In the genomic region with DNA sequence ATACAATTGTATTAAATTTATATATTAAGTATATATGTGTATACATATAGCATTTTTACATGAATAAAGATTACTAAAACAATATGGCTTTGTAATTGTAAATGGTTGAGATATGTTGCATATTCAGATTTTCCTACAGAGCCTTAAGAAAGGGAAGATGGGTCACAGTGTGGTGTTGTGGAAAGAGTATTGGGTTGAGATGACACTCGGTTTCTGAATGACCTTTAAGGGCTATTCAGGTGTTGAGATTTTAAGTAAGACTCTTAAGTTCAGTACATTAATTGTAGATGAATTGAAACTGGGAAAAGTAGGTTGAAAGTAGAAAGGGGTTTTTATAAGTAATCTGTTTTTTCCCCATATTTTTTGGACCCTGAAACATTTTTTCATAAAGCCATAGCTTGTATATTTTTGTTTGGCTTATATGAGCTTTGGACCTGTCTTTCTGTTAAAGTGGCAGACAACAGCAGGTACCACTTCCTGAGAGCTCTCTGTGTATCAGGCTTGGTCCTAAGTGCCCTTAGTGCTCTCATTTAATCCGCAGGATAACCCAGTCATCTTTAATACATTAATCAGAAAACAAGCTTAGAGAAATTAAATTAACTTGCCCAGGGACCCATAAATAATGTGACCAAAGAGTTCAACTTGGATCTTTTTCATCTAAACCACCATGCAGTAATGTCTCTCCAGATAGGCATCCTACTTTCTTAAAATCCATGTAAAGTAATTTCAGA, we compare ENCODE assay signal across 18 cellular contexts. TPM values are rescaled to one million over a fixed set of nuclear protein-coding genes. Genes with fewer than 3 reads are reported as not detected.
DNase-seq lines count a peak whose midpoint lies in the region; ATAC-seq, FAIRE-seq and TF ChIP-seq lines count a peak whose summit lies in the region.
"Had no signal": no experiment of that assay in that cellular context is flagged by ENCODE, and none has a peak within 500 bp of the region (broad histone marks: within the 10 kb centered on the region; RNA-seq: fewer than 3 reads in every experiment).

No MANE protein-coding gene starts in this region.

- H3K9me3 ChIP-seq in A673 (ENCODE audit: low read depth, low read length, poor library complexity, severe bottlenecking), result no peaks in the 10 kb centered on the region
- H3K9me3 ChIP-seq: SJSA1 had no signal

- TF ChIP-seq CTCF in A673 (conservative IDR thresholded peaks at IDR 0.05; ENCODE audit: low read depth, low read length) (no peak), chondrocyte (IDR thresholded peaks at IDR 0.05) (no peak)

- CTCF ChIA-PET in activated CD4-positive, alpha-beta T cell treated with anti-CD3 and anti-CD28 coated beads for 36 hours (lab: Charles Lee), result interaction anchor here (0.5 to 0.7 kb wide), 2 partner anchors 13 to 26 kb away, joined by 3 to 4 read pairs; no protein-coding TSS in a partner anchor
- CTCF ChIA-PET in activated CD4-positive, alpha-beta T cell treated with anti-CD3 and anti-CD28 coated beads, Interleukin-2, amount 10 ng/mL, durations not matched to agents 7 days and 5 days (lab: Charles Lee), result no interaction called here
- CTCF ChIA-PET in A673 (lab: Charles Lee), result no interaction called here

- no peaks in the 10 kb centered on the region for H3K27me3 Mint-ChIP-seq in activated CD4-positive, alpha-beta T cell treated with anti-CD3 and anti-CD28 coated beads for 36 hours
- H3K27me3 Mint-ChIP-seq in activated CD4-positive, alpha-beta T cell treated with anti-CD3 and anti-CD28 coated beads, Interleukin-2, amount 10 ng/mL, durations not matched to agents 7 days and 5 days, result no peaks in the 10 kb centered on the region
- H3K27me3 Mint-ChIP-seq in chondrocyte (ENCODE audit: low read depth), result no peaks in the 10 kb centered on the region

- peak; percentile 42 for ATAC-seq in activated CD4-positive, alpha-beta T cell treated with anti-CD3 and anti-CD28 coated beads for 36 hours
- ATAC-seq: CD8-positive, alpha-beta T cell; HCT116; PC-3 had no signal

- peaks cover 24% of the 10 kb centered on the region for H3K4me1 Mint-ChIP-seq in activated CD4-positive, alpha-beta T cell treated with anti-CD3 and anti-CD28 coated beads for 36 hours
- no peaks in the 10 kb centered on the region for H3K4me1 Mint-ChIP-seq in activated CD4-positive, alpha-beta T cell treated with anti-CD3 and anti-CD28 coated beads, Interleukin-2, amount 10 ng/mL, durations not matched to agents 7 days and 5 days
- peaks cover 21% of the 10 kb centered on the region for H3K4me1 Mint-ChIP-seq in chondrocyte (ENCODE audit: low read depth)

- H3K36me3 Mint-ChIP-seq in activated CD4-positive, alpha-beta T cell treated with anti-CD3 and anti-CD28 coated beads for 36 hours (ENCODE audit: low read depth), result peaks cover 31% of the 10 kb centered on the region
- H3K36me3 Mint-ChIP-seq in activated CD4-positive, alpha-beta T cell treated with anti-CD3 and anti-CD28 coated beads, Interleukin-2, amount 10 ng/mL, durations not matched to agents 7 days and 5 days (ENCODE audit: low read depth), result peaks cover 47% of the 10 kb centered on the region
- H3K36me3 Mint-ChIP-seq in chondrocyte (ENCODE audit: low read depth), result peaks cover 11% of the 10 kb centered on the region

- FAIRE-seq in GM12892 (lab: Jason Lieb, UNC), result no peak

- BruUV-seq in A673 (replicated peaks; lab: Mats Ljungman, UMichigan), result no TSS peak

- no peaks in the 10 kb centered on the region for H3K4me1 ChIP-seq in A673 (ENCODE audit: insufficient read depth, low read length, poor library complexity, severe bottlenecking)
- H3K4me1 ChIP-seq: SJSA1 had no signal

- H3K4me3 Mint-ChIP-seq in activated CD4-positive, alpha-beta T cell treated with anti-CD3 and anti-CD28 coated beads for 36 hours, result no peak overlapping the region
- no peak overlapping the region for H3K4me3 Mint-ChIP-seq in activated CD4-positive, alpha-beta T cell treated with anti-CD3 and anti-CD28 coated beads, Interleukin-2, amount 10 ng/mL, durations not matched to agents 7 days and 5 days
- H3K4me3 Mint-ChIP-seq in chondrocyte (ENCODE audit: unreplicated experiment), result no peak overlapping the region
- H3K4me3 Mint-ChIP-seq: CD8-positive, alpha-beta T cell had no signal

- no peaks in the 10 kb centered on the region for H3K9me3 Mint-ChIP-seq in activated CD4-positive, alpha-beta T cell treated with anti-CD3 and anti-CD28 coated beads for 36 hours (ENCODE audit: low read depth)
- no peaks in the 10 kb centered on the region for H3K9me3 Mint-ChIP-seq in activated CD4-positive, alpha-beta T cell treated with anti-CD3 and anti-CD28 coated beads, Interleukin-2, amount 10 ng/mL, durations not matched to agents 7 days and 5 days
- H3K9me3 Mint-ChIP-seq in chondrocyte (ENCODE audit: low read depth), result no peaks in the 10 kb centered on the region
- H3K9me3 Mint-ChIP-seq: CD8-positive, alpha-beta T cell had no signal

- no peak for DNase-seq in activated CD4-positive, alpha-beta T cell treated with anti-CD3 and anti-CD28 coated beads for 36 hours
- DNase-seq in activated CD4-positive, alpha-beta T cell treated with anti-CD3 and anti-CD28 coated beads, Interleukin-2, amount 10 ng/mL, durations not matched to agents 7 days and 5 days, result no peak
- DNase-seq in A673 (ENCODE audit: low spot score) (no peak), NCI-H82 (lab: John Stamatoyannopoulos, UW) (peak; percentile 95), chondrocyte (ENCODE audit: low spot score) (no peak), NCI-H446 (lab: John Stamatoyannopoulos, UW) (no peak), GM12892 (ENCODE audit: insufficient read length) (no peak), SHP77 (lab: John Stamatoyannopoulos, UW) (no peak)
- DNase-seq: 8988T; CD8-positive, alpha-beta T cell; DMS79 treated with DMSO at 0.1 percent for 48 hours; GM23248; NCI-H1930; NCI-H510A treated with DMSO at 0.1 percent for 48 hours; PC-3 had no signal

- intact Hi-C loops in activated CD4-positive, alpha-beta T cell treated with anti-CD3 and anti-CD28 coated beads for 36 hours (cut with DNase I, micrococcal nuclease), result no loop called here
- intact Hi-C loops in A673 (cut with micrococcal nuclease; ENCODE audit: unreplicated experiment), result no loop called here

- peak overlapping the region; percentile 28 for H3K27ac ChIP-seq in A673 (ENCODE audit: low read depth, low read length, poor library complexity, severe bottlenecking)
- H3K27ac ChIP-seq: GM23248, HL-60, SJSA1 had no signal

- TF ChIP-seq POLR2A in GM12892 (IDR thresholded peaks at IDR 0.05; ENCODE audit: low read depth, low read length), result no peak

- POLR2A ChIA-PET in activated CD4-positive, alpha-beta T cell treated with anti-CD3 and anti-CD28 coated beads for 36 hours (lab: Charles Lee), result no interaction called here
- POLR2A ChIA-PET in activated CD4-positive, alpha-beta T cell treated with anti-CD3 and anti-CD28 coated beads, Interleukin-2, amount 10 ng/mL, durations not matched to agents 7 days and 5 days (lab: Charles Lee), result no interaction called here
- POLR2A ChIA-PET in A673 (lab: Charles Lee; ENCODE audit: low non-redundant PET), result no interaction called here

- H3K27ac Mint-ChIP-seq in activated CD4-positive, alpha-beta T cell treated with anti-CD3 and anti-CD28 coated beads for 36 hours, result no peak overlapping the region
- H3K27ac Mint-ChIP-seq in activated CD4-positive, alpha-beta T cell treated with anti-CD3 and anti-CD28 coated beads, Interleukin-2, amount 10 ng/mL, durations not matched to agents 7 days and 5 days, result no peak overlapping the region
- H3K27ac Mint-ChIP-seq in chondrocyte (ENCODE audit: unreplicated experiment), result peak overlapping the region; percentile 32
- H3K27ac Mint-ChIP-seq: CD8-positive, alpha-beta T cell had no signal

- peaks cover 18% of the 10 kb centered on the region for H3K36me3 ChIP-seq in A673 (ENCODE audit: insufficient read depth, low read length, poor library complexity, severe bottlenecking)

- H3K4me3 ChIP-seq in A673 (ENCODE audit: low read depth, low read length, poor library complexity, severe bottlenecking), result no peak overlapping the region
- H3K4me3 ChIP-seq: GM23248, SJSA1 had no signal

- no peaks in the 10 kb centered on the region for H3K27me3 ChIP-seq in A673 (replicated peaks; ENCODE audit: insufficient read depth, low read depth, low read length, poor library complexity)
- H3K27me3 ChIP-seq: SJSA1 had no signal

RNA-seq across cellular contexts. Expression of a gene that starts 48.5 kb away (rescaled TPM):
- 10 to 100 TPM; 10.5 to 11.3 TPM for total RNA-seq in activated CD4-positive, alpha-beta T cell treated with anti-CD3 and anti-CD28 coated beads for 36 hours
- total RNA-seq in activated CD4-positive, alpha-beta T cell treated with anti-CD3 and anti-CD28 coated beads, Interleukin-2, amount 10 ng/mL, durations not matched to agents 7 days and 5 days, result 1 to 10 TPM; 4.0 TPM
- 34.3 and 57.1 TPM in 2 replicates for total RNA-seq in A673 (2021)
- 347 to 378 TPM (median 353 TPM) in 3 replicates for total RNA-seq in chondrocyte
- polyA plus RNA-seq in GM12892 (2012; ENCODE audit: missing spikeins), result 1.3 TPM
